17 cellular contexts compared by ENCODE assay signal in the genomic region with DNA sequence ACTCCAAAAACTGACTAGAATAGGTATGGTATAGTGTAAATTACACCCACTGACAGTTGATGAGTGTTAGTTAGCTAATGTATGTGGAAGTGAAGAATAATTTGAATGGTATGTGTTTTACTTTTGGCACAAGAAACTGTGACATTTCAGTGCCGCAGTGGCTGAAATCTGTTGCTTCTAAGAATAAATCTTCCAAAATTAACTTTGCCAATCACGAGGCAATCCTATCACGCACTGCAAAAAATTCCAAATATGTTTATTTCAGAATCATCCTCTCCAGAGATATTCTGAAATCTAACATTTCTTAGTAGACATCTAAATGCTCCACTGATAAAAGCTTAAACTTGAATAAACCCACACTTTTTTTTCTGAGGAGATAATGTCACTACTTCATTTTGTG.
DNase-seq lines count a peak whose midpoint lies in the region; ATAC-seq and TF ChIP-seq lines count a peak whose summit lies in the region.
"Had no signal": no experiment of that assay in that cellular context is flagged by ENCODE, and none has a peak within 500 bp of the region (broad histone marks: within the 10 kb centered on the region; RNA-seq: fewer than 3 reads in every experiment).

No MANE protein-coding gene starts in this region.

- no peaks in the 10 kb centered on the region for H3K9me3 ChIP-seq in left ventricle myocardium inferior (replicated peaks)
- no peaks in the 10 kb centered on the region for H3K9me3 ChIP-seq in adipocyte (ENCODE audit: control insufficient read depth, low read length)
- no peaks in the 10 kb centered on the region for H3K9me3 ChIP-seq in Caco-2

- no peaks in the 10 kb centered on the region for H3K36me3 Mint-ChIP-seq in Caco-2 (ENCODE audit: insufficient read depth, unreplicated experiment)

- H3K9ac ChIP-seq in adipocyte (ENCODE audit: low read length), result peak overlapping the region; percentile 25
- H3K9ac ChIP-seq: KMS-11 had no signal

- no peak for ATAC-seq in Right ventricle myocardium superior (ENCODE audit: poor library complexity)
- ATAC-seq: GM23338 had no signal

- H3K27me3 Mint-ChIP-seq in Caco-2 (ENCODE audit: insufficient read depth, unreplicated experiment), result no peaks in the 10 kb centered on the region
- H3K27me3 Mint-ChIP-seq: B cell; CD4-positive, alpha-beta T cell had no signal

- DNase-seq in left ventricle myocardium inferior (no peak), Right ventricle myocardium superior (no peak), adipocyte (ENCODE audit: low read depth) (no peak), HuH-7.5 (ENCODE audit: low spot score) (no peak), Caco-2 (no peak), hippocampal formation (lab: John Stamatoyannopoulos, UW) (no peak)
- DNase-seq: 8988T; ACHN; CD4-positive, alpha-beta T cell; DMS79 treated with DMSO at 0.1 percent for 48 hours; EL; GDM1; H7 had no signal

- CTCF ChIA-PET in Caco-2 (lab: Charles Lee), result no interaction called here

- H3K27ac ChIP-seq in left ventricle myocardium inferior (replicated peaks), result no peak overlapping the region
- H3K27ac ChIP-seq in cingulate gyrus (ENCODE audit: low read depth, low read length), result peak overlapping the region; percentile 19
- H3K27ac ChIP-seq: KMS-11 had no signal

- no peak overlapping the region for H3K4me3 Mint-ChIP-seq in Caco-2 (ENCODE audit: unreplicated experiment)
- H3K4me3 Mint-ChIP-seq: B cell; CD4-positive, alpha-beta T cell; GM23338 had no signal

- no peaks in the 10 kb centered on the region for H3K4me1 Mint-ChIP-seq in Caco-2 (ENCODE audit: low read depth, unreplicated experiment)
- H3K4me1 Mint-ChIP-seq: B cell had no signal

- peak overlapping the region; percentile 13 for H3K4me3 ChIP-seq in left ventricle myocardium inferior
- H3K4me3 ChIP-seq in adipocyte (ENCODE audit: low read length), result no peak overlapping the region
- no peak overlapping the region for H3K4me3 ChIP-seq in Caco-2 (ENCODE audit: low read depth, low read length)
- H3K4me3 ChIP-seq: GM23338 had no signal

- no peaks in the 10 kb centered on the region for H3K36me3 ChIP-seq in left ventricle myocardium inferior
- H3K36me3 ChIP-seq in adipocyte (ENCODE audit: control insufficient read depth, insufficient read depth, low read length, severe bottlenecking), result no peaks in the 10 kb centered on the region
- H3K36me3 ChIP-seq in Caco-2 (ENCODE audit: control insufficient read depth, insufficient read depth, low read length), result no peaks in the 10 kb centered on the region

- no peaks in the 10 kb centered on the region for H3K9me3 Mint-ChIP-seq in Caco-2 (ENCODE audit: unreplicated experiment)
- H3K9me3 Mint-ChIP-seq: CD4-positive, alpha-beta T cell; GM23338 had no signal

- no peaks in the 10 kb centered on the region for H3K4me1 ChIP-seq in left ventricle myocardium inferior
- peaks cover 8% of the 10 kb centered on the region for H3K4me1 ChIP-seq in adipocyte (ENCODE audit: control insufficient read depth, insufficient read depth, low read length)
- H3K4me1 ChIP-seq in Caco-2, result no peaks in the 10 kb centered on the region

- H3K27ac Mint-ChIP-seq in Caco-2 (ENCODE audit: unreplicated experiment), result no peak overlapping the region
- H3K27ac Mint-ChIP-seq: B cell; CD4-positive, alpha-beta T cell; GM23338 had no signal

- intact Hi-C loops in left ventricle myocardium inferior (cut with micrococcal nuclease) (no loop called here), Right ventricle myocardium superior (cut with DNase I) (no loop called here), Caco-2 (cut with micrococcal nuclease; ENCODE audit: unreplicated experiment) (no loop called here)

- POLR2A ChIA-PET in Caco-2 (lab: Charles Lee), result no interaction called here

- BruUV-seq in Caco-2 (replicated peaks; lab: Mats Ljungman, UMichigan), result no TSS peak

- TF ChIP-seq CTCF in left ventricle myocardium inferior (IDR thresholded peaks at IDR 0.05; ENCODE audit: borderline replicate concordance) (no peak), Caco-2 (IDR thresholded peaks at IDR 0.05; ENCODE audit: insufficient read depth in 1 of 2, low read depth in 1 of 2, low read length in 1 of 2, severe bottlenecking in 1 of 2, unreplicated experiment in 1 of 2) (no peak)

- H3K27me3 ChIP-seq in left ventricle myocardium inferior (ENCODE audit: low read depth) (no peaks in the 10 kb centered on the region), adipocyte (replicated peaks; ENCODE audit: control insufficient read depth, insufficient read depth, low read length) (no peaks in the 10 kb centered on the region), Caco-2 (replicated peaks; ENCODE audit: control insufficient read depth, insufficient read depth, low read length) (no peaks in the 10 kb centered on the region)
